ENCODE assay signal across 9 cellular contexts in genomic region chr7:148701414-148701813, GRCh38. TPM values are rescaled to one million over a fixed set of nuclear protein-coding genes. Genes with fewer than 3 reads are reported as not detected.
DNase-seq lines count a peak whose midpoint lies in the region; ATAC-seq and TF ChIP-seq lines count a peak whose summit lies in the region.
"Had no signal": no experiment of that assay in that cellular context is flagged by ENCODE, and none has a peak within 500 bp of the region (broad histone marks: within the 10 kb centered on the region; RNA-seq: fewer than 3 reads in every experiment).

No MANE protein-coding gene starts in this region.

- H3K36me3 ChIP-seq in right lobe of liver: no peaks in the 10 kb centered on the region

- intact Hi-C loops in right lobe of liver (cut with DNase I) (no loop called here), left colon (cut with DNase I, micrococcal nuclease) (no loop called here)

- ATAC-seq in activated naive CD8-positive, alpha-beta T cell treated with anti-CD3 and anti-CD28 coated beads, Interleukin-2, amount 50 U/mL, for 24 hours: no peak
- ATAC-seq in right lobe of liver (no peak), HG03378 (IDR thresholded peaks at IDR 0.05; ENCODE audit: unreplicated experiment) (no peak), left colon (no peak), GM18502 (IDR thresholded peaks at IDR 0.05; ENCODE audit: poor library complexity, unreplicated experiment) (no peak)

- H3K36me3 Mint-ChIP-seq in activated naive CD8-positive, alpha-beta T cell treated with anti-CD3 and anti-CD28 coated beads, Interleukin-2, amount 50 U/mL, for 24 hours (ENCODE audit: low read depth): peaks cover 22% of the 10 kb centered on the region

- WGBS in right lobe of liver (ENCODE audit: insufficient coverage, low coverage, low lambda C conversion rate, missing lambda C conversion rate): 23% methylated on average over 1 of the region's 1 CpG

- no peaks in the 10 kb centered on the region for H3K27me3 ChIP-seq in right lobe of liver

- TF ChIP-seq CTCF in HFF-Myc (IDR thresholded peaks at IDR 0.05; ENCODE audit: low read depth, low read length, missing control alignments) (no peak), right lobe of liver (IDR thresholded peaks at IDR 0.05) (no peak)

- H3K9me3 Mint-ChIP-seq in activated naive CD8-positive, alpha-beta T cell treated with anti-CD3 and anti-CD28 coated beads, Interleukin-2, amount 50 U/mL, for 24 hours: no peaks in the 10 kb centered on the region

- peak overlapping the region; percentile 95 for H3K4me3 Mint-ChIP-seq in activated naive CD8-positive, alpha-beta T cell treated with anti-CD3 and anti-CD28 coated beads, Interleukin-2, amount 50 U/mL, for 24 hours

- peak; percentile 27 for DNase-seq in AG20443 (ENCODE audit: low spot score)
- no peak for DNase-seq in HFF-Myc (ENCODE audit: extremely low read depth, low read depth)
- DNase-seq in activated naive CD8-positive, alpha-beta T cell treated with anti-CD3 and anti-CD28 coated beads, Interleukin-2, amount 50 U/mL, for 24 hours: no peak
- DNase-seq in right lobe of liver: no peak
- DNase-seq in left colon: no peak
- DNase-seq in amygdala (lab: John Stamatoyannopoulos, UW): no peak

- H3K4me1 Mint-ChIP-seq in activated naive CD8-positive, alpha-beta T cell treated with anti-CD3 and anti-CD28 coated beads, Interleukin-2, amount 50 U/mL, for 24 hours: peaks cover 74% of the 10 kb centered on the region

- peaks cover 0 to 35% (median 17%) of the 10 kb centered on the region in 4 donors for H3K4me1 ChIP-seq in right lobe of liver

- H3K27ac Mint-ChIP-seq in activated naive CD8-positive, alpha-beta T cell treated with anti-CD3 and anti-CD28 coated beads, Interleukin-2, amount 50 U/mL, for 24 hours: peak overlapping the region; percentile 96

- TF ChIP-seq POLR2A in right lobe of liver (IDR thresholded peaks at IDR 0.05): no peak

- no peaks in the 10 kb centered on the region for H3K9me3 ChIP-seq in right lobe of liver

- peak overlapping the region in 2 of 3 donors; percentile 3 to 100 for H3K27ac ChIP-seq in right lobe of liver
- H3K27ac ChIP-seq: VCaP had no signal

- peak overlapping the region; percentile 78 for H3K4me3 ChIP-seq in HFF-Myc (replicated peaks; ENCODE audit: low read depth, low read length)
- no peak overlapping the region for H3K4me3 ChIP-seq in right lobe of liver

- H3K27me3 Mint-ChIP-seq in activated naive CD8-positive, alpha-beta T cell treated with anti-CD3 and anti-CD28 coated beads, Interleukin-2, amount 50 U/mL, for 24 hours: no peaks in the 10 kb centered on the region

RNA-seq across cellular contexts. Expression of gene CUL1, which starts 2.7 kb away (rescaled TPM):
- total RNA-seq in right lobe of liver (10 to 100 TPM; 22.3 to 46.3 (median 30.8) TPM), left colon (10 to 100 TPM; 34.9 to 37.2 TPM)
